In genomic region chr1:18643154-18644012, GRCh38 we compare ENCODE assay signal across 14 cellular contexts. TPM values are rescaled to one million over a fixed set of nuclear protein-coding genes. Genes with fewer than 3 reads are reported as not detected.
DNase-seq lines count a peak whose midpoint lies in the region; ATAC-seq and TF ChIP-seq lines count a peak whose summit lies in the region.
"Had no signal": no experiment of that assay in that cellular context is flagged by ENCODE, and none has a peak within 500 bp of the region (broad histone marks: within the 10 kb centered on the region; RNA-seq: fewer than 3 reads in every experiment).

No MANE protein-coding gene starts in this region.

- H2AFZ ChIP-seq in H9 (ENCODE audit: low read length), result no peak overlapping the region
- H2AFZ ChIP-seq in neuron (ENCODE audit: low read depth, low read length), result no peak overlapping the region

- H2BK20ac ChIP-seq in H9 (ENCODE audit: low read depth, low read length, poor library complexity, severe bottlenecking), result no peak overlapping the region

- no peak overlapping the region for H4K8ac ChIP-seq in H9 (replicated peaks; ENCODE audit: insufficient read length, low read depth, low read length)

- H4K20me1 ChIP-seq in H9 (ENCODE audit: control insufficient read depth, insufficient read depth, insufficient read length), result no peaks in the 10 kb centered on the region

- H3K23ac ChIP-seq in H9 (ENCODE audit: insufficient read length, low read depth, low read length), result no peak overlapping the region

- ATAC-seq in body of pancreas, result no peak
- ATAC-seq in GM21737 (IDR thresholded peaks at IDR 0.05; ENCODE audit: unreplicated experiment), result no peak
- ATAC-seq: A549, lower lobe of right lung had no signal

- H3K4me3 Mint-ChIP-seq in H9 (peak overlapping the region; percentile 31 to 78; a peak in 4 of 5 replicates), brain (peak overlapping the region; percentile 80 to 84 (median 83))

- no peak overlapping the region for H3K56ac ChIP-seq in H9 (ENCODE audit: insufficient read length, low read depth, low read length)

- no peak for TF ChIP-seq POLR2A in body of pancreas (IDR thresholded peaks at IDR 0.05)

- no peak overlapping the region for H3K14ac ChIP-seq in H9 (ENCODE audit: insufficient read depth, low read length)

- H3K9me3 ChIP-seq in H9 (ENCODE audit: control insufficient read depth, low read depth, low read length) (no peaks in the 10 kb centered on the region), neuron (ENCODE audit: low read length) (no peaks in the 10 kb centered on the region), body of pancreas (no peaks in the 10 kb centered on the region)
- H3K9me3 ChIP-seq: A549, lower lobe of right lung, upper lobe of left lung had no signal

- no peaks in the 10 kb centered on the region for H3K79me2 ChIP-seq in H9 (ENCODE audit: insufficient read depth, low read length)

- no peak overlapping the region for H2BK120ac ChIP-seq in H9 (ENCODE audit: low read depth, low read length, poor library complexity, severe bottlenecking)

- H3K79me1 ChIP-seq in H9 (ENCODE audit: insufficient read depth, low read depth, low read length, poor library complexity, severe bottlenecking), result no peaks in the 10 kb centered on the region

- DNase-seq in DMS79 treated with DMSO at 0.1 percent for 48 hours (lab: John Stamatoyannopoulos, UW) (peak; percentile 53), DMS79 (lab: John Stamatoyannopoulos, UW) (no peak), H9 (peak; percentile 76), body of pancreas (no peak), NCI-H1048 (lab: John Stamatoyannopoulos, UW) (no peak)
- DNase-seq: lower lobe of right lung, NCI-H187 had no signal

- H2BK5ac ChIP-seq in H9 (ENCODE audit: insufficient read length, low read length), result no peak overlapping the region

- no peak overlapping the region for H2BK12ac ChIP-seq in H9 (ENCODE audit: insufficient read length, low read depth, low read length)

- peaks cover 5% of the 10 kb centered on the region; the same call in 1 of the 2 replicates for H3K4me1 ChIP-seq in H9 (ENCODE audit: insufficient read depth, low read length)
- H3K4me1 ChIP-seq in neuron (ENCODE audit: insufficient read depth, low read length), result peaks cover 10% of the 10 kb centered on the region
- peaks cover 15% of the 10 kb centered on the region for H3K4me1 ChIP-seq in body of pancreas
- H3K4me1 ChIP-seq: A549 had no signal

- H3K27me3 Mint-ChIP-seq in H9 (ENCODE audit: low read depth), result peaks cover 99% of the 10 kb centered on the region
- H3K27me3 Mint-ChIP-seq in brain, result peaks cover 100% of the 10 kb centered on the region

- TF ChIP-seq CTCF in H9 (conservative IDR thresholded peaks at IDR 0.05) (no peak), brain (conservative IDR thresholded peaks at IDR 0.05) (no peak), body of pancreas (IDR thresholded peaks at IDR 0.05) (no peak)

- no peak overlapping the region for H3K27ac ChIP-seq in H9 (ENCODE audit: insufficient read length, low read depth, low read length)
- no peak overlapping the region for H3K27ac ChIP-seq in body of pancreas
- H3K27ac ChIP-seq: A549, epithelial cell of prostate, lower lobe of right lung, upper lobe of left lung had no signal

- H3K18ac ChIP-seq in H9 (ENCODE audit: insufficient read length, low read depth, low read length), result no peak overlapping the region

- peak overlapping the region; percentile 14 for H3K4me3 ChIP-seq in neuron (ENCODE audit: low read length)
- H3K4me3 ChIP-seq in body of pancreas, result no peak overlapping the region
- H3K4me3 ChIP-seq: A549, lower lobe of right lung, upper lobe of left lung had no signal

- no peak overlapping the region for H4K91ac ChIP-seq in H9 (ENCODE audit: insufficient read length, low read depth, low read length)

- H3K4me1 Mint-ChIP-seq in H9 (peaks cover 49 to 77% of the 10 kb centered on the region in 2 experiments), brain (peaks cover 83% of the 10 kb centered on the region)

- H3K27me3 ChIP-seq in H9 (ENCODE audit: insufficient read depth, low read length), result peaks cover 78% of the 10 kb centered on the region
- peaks cover 90% of the 10 kb centered on the region for H3K27me3 ChIP-seq in neuron (ENCODE audit: insufficient read depth, low read length)
- H3K27me3 ChIP-seq in body of pancreas, result peaks cover 6 to 44% of the 10 kb centered on the region in 2 donors

- no peak overlapping the region for H3K9ac ChIP-seq in H9 (ENCODE audit: extremely low read depth, insufficient read length, low read length)

- H3K9me3 Mint-ChIP-seq in H9 (peaks cover 0 to 17% of the 10 kb centered on the region in 2 experiments; a peak in 4 of 5 replicates), brain (peaks cover 0 to 3% (median 0%) of the 10 kb centered on the region in 5 experiments)

- intact Hi-C loops in body of pancreas (cut with DNase I), result no loop called here

- no peak overlapping the region for H2BK15ac ChIP-seq in H9 (ENCODE audit: low read depth, low read length)

- no peaks in the 10 kb centered on the region for H3K36me3 ChIP-seq in neuron (ENCODE audit: insufficient read depth, low read length)
- H3K36me3 ChIP-seq in body of pancreas (replicated peaks in 1 of 2; ENCODE audit: insufficient read depth in 1 of 2, low read depth in 2 of 2), result no peaks in the 10 kb centered on the region
- H3K36me3 ChIP-seq: lower lobe of right lung, upper lobe of left lung had no signal

- H3K27ac Mint-ChIP-seq in H9 (no peak overlapping the region; a peak in 1 of 7 replicates), brain (peak overlapping the region in 4 of 5 experiments; percentile 63 to 87 (median 78))

- no peak overlapping the region for H3T11ph ChIP-seq in H9 (ENCODE audit: low read length)

- H3K4ac ChIP-seq in H9 (ENCODE audit: low read depth, low read length), result no peak overlapping the region

- peak overlapping the region; percentile 33 for H3K4me2 ChIP-seq in H9 (ENCODE audit: insufficient read depth, insufficient read length, low read length)
- H3K4me2 ChIP-seq: A549 had no signal

- no peak overlapping the region for H2AK5ac ChIP-seq in H9 (ENCODE audit: insufficient read length, low read length)

- peaks cover 18% of the 10 kb centered on the region for H3K23me2 ChIP-seq in H9 (ENCODE audit: insufficient read length, low read depth, low read length, poor library complexity, severe bottlenecking)

- H4K5ac ChIP-seq in H9 (ENCODE audit: insufficient read length, low read depth, low read length), result no peak overlapping the region

- H3K36me3 Mint-ChIP-seq in H9 (ENCODE audit: insufficient read depth in 1 of 3, low read depth in 3 of 3), result no peaks in the 10 kb centered on the region
- H3K36me3 Mint-ChIP-seq in brain, result no peaks in the 10 kb centered on the region

- WGBS in H9 (ENCODE audit: extremely low coverage, insufficient read length, low lambda C conversion rate), result no CpG with 5 or more reads among the region's 73 CpGs
- WGBS in body of pancreas, 2 donors, result 1 to 3% methylated on average over 49 to 72 of the region's 73 CpGs

RNA-seq across cellular contexts. Expression of gene PAX7, which starts 12.7 kb away (rescaled TPM):
- 0.09 and 0.15 TPM in 2 replicates for total RNA-seq in H9 (2021)
- polyA plus RNA-seq in brain (ENCODE audit: insufficient read depth, low read depth, low replicate concordance), result 0.34 TPM
- not detected for total RNA-seq in body of pancreas
- total RNA-seq: lower lobe of right lung; T-helper 2 cell treated with Interferon-gamma antibody and Interleukin-4, amounts not matched to agents 100 ng/mL and 5 ng/mL, for 36 hours; upper lobe of left lung had no signal

Comparison
In these comparisons a context has a peak if more than half of its experiments do, and no peak if none do; other contexts are left out.
1. DNase-seq: peak in DMS79 treated with DMSO at 0.1 percent for 48 hours (single experiment) and H9 (single experiment); none in DMS79 (single experiment), body of pancreas (0 of 4) and NCI-H1048 (single experiment).
2. H3K27ac Mint-ChIP-seq: peak in brain (4 of 5); none in H9 (0 of 3).